32 cellular contexts compared by ENCODE assay signal in genomic region chr16:22103371-22103890, GRCh38. TPM values are rescaled to one million over a fixed set of nuclear protein-coding genes. Genes with fewer than 3 reads are reported as not detected.
"Had no signal": no experiment of that assay in that cellular context is flagged by ENCODE, and none has a peak within 500 bp of the region (broad histone marks: within the 10 kb centered on the region; RNA-seq: fewer than 3 reads in every experiment).

No MANE protein-coding gene starts in this region.

- DNase-seq: activated CD4-positive, alpha-beta T cell treated with anti-CD3 and anti-CD28 coated beads, Interleukin-2, amount 10 ng/mL, durations not matched to agents 24 days and 14 days; activated CD4-positive, alpha-beta T cell treated with anti-CD3 and anti-CD28 coated beads, Interleukin-2, amount 50 U/mL, for 4 hours; activated CD8-positive, alpha-beta T cell treated with anti-CD3 and anti-CD28 coated beads for 36 hours; activated effector memory CD4-positive, alpha-beta T cell treated with anti-CD3 and anti-CD28 coated beads, Interleukin-2, amount 50 U/mL, for 16 hours; activated naive CD4-positive, alpha-beta T cell; activated naive CD4-positive, alpha-beta T cell treated with anti-CD3 and anti-CD28 coated beads, Interleukin-2, amount 50 U/mL, for 16 hours; activated naive CD8-positive, alpha-beta T cell treated with anti-CD3 and anti-CD28 coated beads, Interleukin-2, amount 10 ng/mL, durations not matched to agents 7 days and 5 days; activated T-cell treated with anti-CD3 and anti-CD28 coated beads, Interleukin-2, amount 50 U/mL, for 1 hour; activated T-cell treated with anti-CD3 and anti-CD28 coated beads, Interleukin-2, amount 50 U/mL, for 72 hours; amygdala; caudate nucleus; cerebellar nuclear complex; NCI-H1105; NCI-H1417 treated with DMSO at 0.1 percent for 48 hours; NCI-H187 treated with DMSO at 0.1 percent for 48 hours; NCI-H2081; NCI-H2171 treated with DMSO at 0.1 percent for 48 hours; NCI-H2227 treated with DMSO at 0.1 percent for 48 hours; NCI-H446; NCI-H510A treated with DMSO at 0.1 percent for 48 hours; SHP77; SJCRH30; T1000; WERI-Rb-1 had no signal

- ATAC-seq: activated CD8-positive, alpha-beta T cell treated with anti-CD3 and anti-CD28 coated beads for 36 hours; activated T-cell treated with anti-CD3 and anti-CD28 coated beads, Interleukin-2, amount 50 U/mL, for 72 hours; activated T-helper 17 cell treated with anti-CD3 and anti-CD28 coated beads, Interleukin-2, amount 50 U/mL, for 72 hours; Panc1 had no signal

- H3K9me3 ChIP-seq: ascending aorta, SJCRH30 had no signal

- H3K4me3 ChIP-seq: ascending aorta, SJCRH30, SK-N-MC had no signal

- H3K27me3 ChIP-seq: ascending aorta, SJCRH30 had no signal

- H3K4me1 ChIP-seq: ascending aorta, SJCRH30 had no signal

- H3K27ac ChIP-seq: ascending aorta, SJCRH30, SK-N-MC, WERI-Rb-1 had no signal

- H3K36me3 ChIP-seq: ascending aorta, SJCRH30, WERI-Rb-1 had no signal

RNA-seq across cellular contexts. Expression of gene VWA3A, which starts 11.1 kb away (rescaled TPM):
- total RNA-seq: activated CD4-positive, alpha-beta T cell treated with anti-CD3 and anti-CD28 coated beads, Interleukin-2, amount 10 ng/mL, durations not matched to agents 24 days and 14 days; activated CD8-positive, alpha-beta T cell treated with anti-CD3 and anti-CD28 coated beads for 36 hours; activated T-helper 17 cell treated with anti-CD3 and anti-CD28 coated beads, Interleukin-2, amount 50 U/mL, for 72 hours; ascending aorta; RPMI7951; SJCRH30; T-helper 2 cell treated with Interferon-gamma antibody and Interleukin-4, amounts not matched to agents 100 ng/mL and 5 ng/mL, for 36 hours had no signal

RNA-seq across cellular contexts. Expression of gene SDR42E2, which starts 58.9 kb away (rescaled TPM):
- total RNA-seq: activated CD8-positive, alpha-beta memory T cell treated with anti-CD3 and anti-CD28 coated beads for 36 hours; activated T-helper 17 cell treated with anti-CD3 and anti-CD28 coated beads, Interleukin-2, amount 50 U/mL, for 72 hours; ascending aorta; RPMI7951; SJCRH30; T-helper 2 cell treated with Interferon-gamma antibody and Interleukin-4, amounts not matched to agents 100 ng/mL and 5 ng/mL, for 36 hours had no signal
- polyA plus RNA-seq: adipose tissue had no signal
